25 cellular contexts compared by ENCODE assay signal in genomic region chr5:137294604-137295003, GRCh38.
"Had no signal": no experiment of that assay in that cellular context is flagged by ENCODE, and none has a peak within 500 bp of the region (broad histone marks: within the 10 kb centered on the region; RNA-seq: fewer than 3 reads in every experiment).

No MANE protein-coding gene starts in this region.

- H3K9me3 ChIP-seq: colonic mucosa, esophagus muscularis mucosa, esophagus squamous epithelium, gastrocnemius medialis, gastroesophageal sphincter had no signal

- H3K4me3 Mint-ChIP-seq: dendritic cell treated with granulocyte-macrophage colony-stimulating factor and Interleukin-4, amounts not matched to agents 40 ng/mL and 50 ng/mL, for 4 days; effector memory CD8-positive, alpha-beta T cell; endodermal cell had no signal

- H3K4me1 ChIP-seq: colonic mucosa, esophagus muscularis mucosa, esophagus squamous epithelium, foreskin keratinocyte, gastroesophageal sphincter had no signal

- DNase-seq: colonic mucosa; cortex of kidney; dermis blood vessel endothelial cell; effector CD4-positive, alpha-beta T cell; effector CD8-positive, alpha-beta T cell; effector memory CD4-positive, alpha-beta T cell; effector memory CD8-positive, alpha-beta T cell; endodermal cell; erythroblast; esophagus squamous epithelium; foreskin fibroblast; foreskin keratinocyte; foreskin melanocyte; gastrocnemius medialis; glutamatergic neuron; head of caudate nucleus; heart left ventricle; heart right ventricle had no signal

- H3K27me3 ChIP-seq: dorsolateral prefrontal cortex, esophagus muscularis mucosa, esophagus squamous epithelium, foreskin keratinocyte, gastrocnemius medialis, gastroesophageal sphincter, heart left ventricle, heart right ventricle had no signal

- H3K27ac Mint-ChIP-seq: dendritic cell treated with granulocyte-macrophage colony-stimulating factor and Interleukin-4, amounts not matched to agents 40 ng/mL and 50 ng/mL, for 4 days; effector memory CD8-positive, alpha-beta T cell; endodermal cell had no signal

- H3K9me3 Mint-ChIP-seq: dendritic cell treated with granulocyte-macrophage colony-stimulating factor and Interleukin-4, amounts not matched to agents 40 ng/mL and 50 ng/mL, for 4 days; endodermal cell had no signal

- ATAC-seq: effector memory CD8-positive, alpha-beta T cell; esophagus mucosa; foreskin keratinocyte; gastrocnemius medialis; gastroesophageal sphincter; heart left ventricle; heart right ventricle had no signal

- H3K36me3 ChIP-seq: colonic mucosa, esophagus muscularis mucosa, esophagus squamous epithelium, gastrocnemius medialis, gastroesophageal sphincter, heart left ventricle, heart right ventricle had no signal

- H3K27ac ChIP-seq: colonic mucosa, coronary artery, epithelial cell of prostate, esophagus muscularis mucosa, esophagus squamous epithelium, foreskin keratinocyte, gastroesophageal sphincter, heart left ventricle, heart right ventricle had no signal

- H3K27me3 Mint-ChIP-seq: effector memory CD8-positive, alpha-beta T cell had no signal

- H3K4me3 ChIP-seq: colonic mucosa, coronary artery, dorsolateral prefrontal cortex, esophagus muscularis mucosa, esophagus squamous epithelium, gastrocnemius medialis, gastroesophageal sphincter, heart left ventricle, heart right ventricle had no signal
